In the genomic region with DNA sequence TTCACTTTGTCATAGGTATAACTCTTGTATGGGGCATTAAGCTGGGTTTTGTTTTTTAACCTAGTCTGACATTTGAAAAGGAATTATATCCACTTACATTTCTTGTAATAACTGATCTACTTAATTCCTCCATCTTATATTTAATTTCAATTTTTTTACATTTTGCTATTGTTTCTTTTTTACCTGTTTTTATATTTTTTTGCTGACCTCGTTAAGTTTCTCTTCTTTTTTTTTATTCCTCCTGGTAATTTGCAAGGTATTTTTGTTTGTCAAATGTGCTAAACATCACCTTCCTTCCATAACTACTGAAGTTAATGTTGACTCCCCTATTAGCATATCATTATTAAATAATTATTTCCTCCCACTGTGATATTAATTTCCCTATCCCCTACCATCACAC, we compare ENCODE assay signal across 28 cellular contexts.
"Had no signal": no experiment of that assay in that cellular context is flagged by ENCODE, and none has a peak within 500 bp of the region (broad histone marks: within the 10 kb centered on the region; RNA-seq: fewer than 3 reads in every experiment).

No MANE protein-coding gene starts in this region.

- H3K36me3 Mint-ChIP-seq: naive B cell had no signal

- H3K27ac ChIP-seq: epithelial cell of prostate, esophagus squamous epithelium, gastrocnemius medialis, heart right ventricle, left lung, lower lobe of right lung had no signal

- H3K9me3 ChIP-seq: esophagus squamous epithelium, gastrocnemius medialis, mucosa of descending colon had no signal

- H3K4me1 Mint-ChIP-seq: endodermal cell; naive B cell; naive thymus-derived CD8-positive, alpha-beta T cell had no signal

- DNase-seq: cortex of kidney; effector CD8-positive, alpha-beta T cell; effector memory CD8-positive, alpha-beta T cell; endodermal cell; erythroblast; esophagus squamous epithelium; foreskin fibroblast; foreskin melanocyte; gastrocnemius medialis; glutamatergic neuron; head of caudate nucleus; heart right ventricle; hippocampal formation; left cardiac atrium; left lung; left ventricle myocardium superior; lower lobe of right lung; mesenchymal stem cell; mucosa of descending colon; naive B cell; naive thymus-derived CD8-positive, alpha-beta T cell had no signal

- FAIRE-seq: endometrium, islet of Langerhans, keratinocyte had no signal

- H3K4me1 ChIP-seq: gastrocnemius medialis, heart right ventricle, left lung, lower lobe of right lung had no signal

- H3K4me3 Mint-ChIP-seq: dendritic cell treated with granulocyte-macrophage colony-stimulating factor and Interleukin-4, amounts not matched to agents 40 ng/mL and 50 ng/mL, for 4 days; effector memory CD8-positive, alpha-beta T cell; endodermal cell; mesothelial cell of epicardium; naive B cell; naive thymus-derived CD8-positive, alpha-beta T cell had no signal

- H3K4me3 ChIP-seq: esophagus squamous epithelium, gastrocnemius medialis, heart right ventricle, left lung, lower lobe of right lung, mucosa of descending colon had no signal

- H3K36me3 ChIP-seq: esophagus squamous epithelium, gastrocnemius medialis, left lung, lower lobe of right lung had no signal

- H3K27me3 Mint-ChIP-seq: dendritic cell treated with granulocyte-macrophage colony-stimulating factor and Interleukin-4, amounts not matched to agents 40 ng/mL and 50 ng/mL, for 4 days; naive B cell had no signal

- H3K9me3 Mint-ChIP-seq: effector memory CD8-positive, alpha-beta T cell had no signal

- H3K27me3 ChIP-seq: esophagus squamous epithelium, gastrocnemius medialis, heart right ventricle, left lung had no signal

- H3K27ac Mint-ChIP-seq: dendritic cell treated with granulocyte-macrophage colony-stimulating factor and Interleukin-4, amounts not matched to agents 40 ng/mL and 50 ng/mL, for 4 days; effector memory CD8-positive, alpha-beta T cell; endodermal cell; mesothelial cell of epicardium; naive B cell; naive thymus-derived CD8-positive, alpha-beta T cell had no signal

- ATAC-seq: effector memory CD8-positive, alpha-beta T cell; esophagus mucosa; gastrocnemius medialis; heart right ventricle; left cardiac atrium; left lung; left ventricle myocardium superior; lower lobe of right lung; mucosa of descending colon; naive thymus-derived CD8-positive, alpha-beta T cell had no signal
